Comparison of ENCODE assay signal across 19 cellular contexts in genomic region chr1:173048629-173049326, GRCh38. TPM values are rescaled to one million over a fixed set of nuclear protein-coding genes. Genes with fewer than 3 reads are reported as not detected.
DNase-seq lines count a peak whose midpoint lies in the region; ATAC-seq and TF ChIP-seq lines count a peak whose summit lies in the region.
"Had no signal": no experiment of that assay in that cellular context is flagged by ENCODE, and none has a peak within 500 bp of the region (broad histone marks: within the 10 kb centered on the region; RNA-seq: fewer than 3 reads in every experiment).

No MANE protein-coding gene starts in this region.

- H3K36me3 ChIP-seq in OCI-LY3 (replicated peaks; ENCODE audit: low read depth, low read length) (no peaks in the 10 kb centered on the region), MG63 (no peaks in the 10 kb centered on the region)
- H3K36me3 ChIP-seq: gastrocnemius medialis, Peyer's patch, stomach had no signal

- no peaks in the 10 kb centered on the region for H3K79me2 ChIP-seq in OCI-LY3 (ENCODE audit: low read length)

- H3K4me3 ChIP-seq in OCI-LY3 (ENCODE audit: low read length): peak overlapping the region; percentile 4; the same call in 1 of the 2 replicates
- H3K4me3 ChIP-seq in MG63: no peak overlapping the region
- H3K4me3 ChIP-seq: gastrocnemius medialis, Peyer's patch, skin epidermis, stomach had no signal

- H3K27ac ChIP-seq in OCI-LY3 (ENCODE audit: low read length) (peak overlapping the region; percentile 37), epithelial cell of prostate (peak overlapping the region; percentile 62)
- H3K27ac ChIP-seq: gastrocnemius medialis, Peyer's patch had no signal

- peak; percentile 65 for DNase-seq in EH (ENCODE audit: low read depth)
- no peak for DNase-seq in epithelial cell of prostate (ENCODE audit: low read depth, low spot score)
- peak; percentile 70 for DNase-seq in renal cortical epithelial cell (ENCODE audit: low read depth)
- no peak for DNase-seq in NAMALWA (ENCODE audit: low spot score)
- no peak for DNase-seq in MG63
- DNase-seq: activated CD4-positive, alpha-beta T cell treated with anti-CD3 and anti-CD28 coated beads, Interleukin-2, amount 50 U/mL, for 48 hours; COR-L47; gastrocnemius medialis; mesendoderm; NCI-H1105; NCI-H446; Peyer's patch; stomach had no signal

- H3K4me1 ChIP-seq in OCI-LY3 (ENCODE audit: low read length): peaks cover 37% of the 10 kb centered on the region
- H3K4me1 ChIP-seq: Peyer's patch had no signal

- H3K9ac ChIP-seq in OCI-LY3 (ENCODE audit: low read length): no peak overlapping the region

- ATAC-seq in HG02884 (IDR thresholded peaks at IDR 0.05; ENCODE audit: unreplicated experiment): no peak
- ATAC-seq in HG02852 (IDR thresholded peaks at IDR 0.05; ENCODE audit: unreplicated experiment): no peak
- ATAC-seq: gastrocnemius medialis had no signal

- H3K27me3 ChIP-seq in OCI-LY3 (ENCODE audit: low read depth, low read length) (no peaks in the 10 kb centered on the region), MG63 (no peaks in the 10 kb centered on the region)
- H3K27me3 ChIP-seq: gastrocnemius medialis, Peyer's patch, stomach had no signal

- TF ChIP-seq CTCF in OCI-LY3 (IDR thresholded peaks at IDR 0.05; ENCODE audit: low read depth, low read length): no peak

- no peak overlapping the region for H2AFZ ChIP-seq in OCI-LY3 (ENCODE audit: low read depth, low read length)

- H4K20me1 ChIP-seq in OCI-LY3 (ENCODE audit: insufficient read depth, low read length): no peaks in the 10 kb centered on the region

- H3K4me2 ChIP-seq in OCI-LY3 (ENCODE audit: low read length): peak overlapping the region; percentile 39

- H3K9me3 ChIP-seq in OCI-LY3 (ENCODE audit: insufficient read depth, low read length) (no peaks in the 10 kb centered on the region), MG63 (no peaks in the 10 kb centered on the region)
- H3K9me3 ChIP-seq: gastrocnemius medialis, Peyer's patch, stomach had no signal

RNA-seq across cellular contexts. Expression of gene TNFSF18, which starts 2.0 kb away (rescaled TPM):
- 0.10 and 2.8 TPM in 2 replicates for total RNA-seq in renal cortical epithelial cell
- not detected in 2 replicates for total RNA-seq in MG63 (2014; rRNA removed; shearing (Covaris generic); ENCODE audit: low replicate concordance)
- total RNA-seq: activated T-helper 2 cell treated with anti-CD3 and anti-CD28 coated beads, Interferon-gamma antibody, Interleukin-2, Interleukin-4, amounts not matched to agents 10 μg/mL and 5 μg/mL and 100 μg/mL, durations not matched to agents 14 hours and 24 hours and 36 hours; gastrocnemius medialis; HT-29; Peyer's patch; stomach had no signal

Comparison
In these comparisons a context has a peak if more than half of its experiments do, and no peak if none do; other contexts are left out.
1. DNase-seq: peak in EH (single experiment) and renal cortical epithelial cell (single experiment); none in epithelial cell of prostate (single experiment), NAMALWA (single experiment) and MG63 (single experiment).